8 cellular contexts compared by ENCODE assay signal in the genomic region with DNA sequence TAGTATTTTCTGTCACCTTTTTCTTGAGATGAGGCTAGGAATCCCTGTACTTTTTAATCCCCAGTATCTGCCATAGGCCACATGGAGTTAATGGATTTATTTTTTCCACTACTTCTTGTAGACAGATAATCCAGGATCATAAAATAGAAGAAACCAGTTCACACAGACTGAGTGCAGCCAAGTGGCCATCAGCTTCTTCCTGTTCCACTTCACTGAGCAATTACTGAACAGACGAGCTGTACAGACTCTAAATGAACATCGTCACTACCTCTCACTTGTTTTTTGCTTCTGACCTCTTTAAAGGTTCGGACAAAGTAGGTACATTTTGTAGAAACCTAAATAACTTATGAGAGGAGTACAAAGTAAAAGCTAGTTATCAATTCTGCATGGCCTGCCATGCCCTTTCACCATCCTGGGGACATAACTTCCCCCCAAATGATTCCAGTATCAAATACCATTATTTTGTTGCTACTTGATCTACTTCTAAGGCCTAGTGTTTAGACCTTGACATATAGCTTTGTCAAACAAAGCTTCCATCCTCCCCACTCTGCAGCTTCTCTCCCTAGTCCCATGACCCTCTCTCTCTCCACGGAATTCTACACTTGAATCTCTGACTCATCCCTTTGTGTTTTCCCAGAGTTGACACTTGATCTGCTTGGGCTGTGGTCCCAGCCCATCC. TPM values are rescaled to one million over a fixed set of nuclear protein-coding genes. Genes with fewer than 3 reads are reported as not detected.
DNase-seq lines count a peak whose midpoint lies in the region; TF ChIP-seq lines count a peak whose summit lies in the region.

No MANE protein-coding gene starts in this region.

- POLR2A ChIA-PET in RWPE1 (lab: Yijun Ruan, JAX; ENCODE audit: low non-redundant PET) = interaction anchor here (0.5 kb wide), 1 partner anchor 203 kb away, joined by 3 read pairs; no protein-coding TSS in a partner anchor
- POLR2A ChIA-PET in Caco-2 (lab: Charles Lee) = no interaction called here

- no peak overlapping the region for H3K9ac ChIP-seq in GM23248

- 27 to 28% methylated on average over 4 of the region's 4 CpGs for WGBS in GM23248 (ENCODE audit: low coverage in 1 of 2, low lambda C conversion rate in 2 of 2, missing lambda C conversion rate in 2 of 2), 2 experiments
- 60 to 71% (median 66%) methylated on average over 4 of the region's 4 CpGs for WGBS in stomach, 5 donors

- H3K9me3 ChIP-seq in GM23248 (ENCODE audit: low read depth) (no peaks in the 10 kb centered on the region), Caco-2 (no peaks in the 10 kb centered on the region), stomach (no peaks in the 10 kb centered on the region)

- H3K4me2 ChIP-seq in GM23248 (ENCODE audit: unreplicated experiment) = no peak overlapping the region

- H3K9me2 ChIP-seq in GM23248 (ENCODE audit: insufficient read depth) = no peaks in the 10 kb centered on the region; the same call in 1 of the 2 replicates

- no TSS peak for BruUV-seq in Caco-2 (replicated peaks; lab: Mats Ljungman, UMichigan)

- H3K4me3 ChIP-seq in ACC112 (ENCODE audit: low read depth, low read length) (peak overlapping the region; percentile 23; the same call in 1 of the 2 replicates), GM23248 (no peak overlapping the region), Caco-2 (ENCODE audit: low read depth, low read length) (no peak overlapping the region), stomach (no peak overlapping the region)

- no peak for TF ChIP-seq POLR2A in stomach (IDR thresholded peaks at IDR 0.05)

- H3K36me3 Mint-ChIP-seq in Caco-2 (ENCODE audit: insufficient read depth, unreplicated experiment) = no peaks in the 10 kb centered on the region

- no peaks in the 10 kb centered on the region for H3K27me3 Mint-ChIP-seq in Caco-2 (ENCODE audit: insufficient read depth, unreplicated experiment)

- H3K79me2 ChIP-seq in ACC112 (ENCODE audit: control insufficient read depth, insufficient read depth, low read length, unreplicated experiment) = no peaks in the 10 kb centered on the region
- no peaks in the 10 kb centered on the region for H3K79me2 ChIP-seq in GM23248 (ENCODE audit: insufficient read depth)

- no peak overlapping the region for H3K4me3 Mint-ChIP-seq in Caco-2 (ENCODE audit: unreplicated experiment)

- H3K4me1 Mint-ChIP-seq in Caco-2 (ENCODE audit: low read depth, unreplicated experiment) = peaks cover 7% of the 10 kb centered on the region

- intact Hi-C loops in Caco-2 (cut with micrococcal nuclease; ENCODE audit: unreplicated experiment) = no loop called here
- intact Hi-C loops in stomach (cut with DNase I; ENCODE audit: low total_unique reads) = no loop called here

- H4K20me1 ChIP-seq in GM23248 (ENCODE audit: insufficient read depth) = no peaks in the 10 kb centered on the region

- H3K27ac Mint-ChIP-seq in Caco-2 (ENCODE audit: unreplicated experiment) = no peak overlapping the region

- no peak for TF ChIP-seq EP300 in stomach (IDR thresholded peaks at IDR 0.05)

- CTCF ChIA-PET in RWPE1 (lab: Yijun Ruan, JAX) = interaction anchor here (0.6 to 1.4 kb wide), 3 partner anchors 14 to 306 kb away, joined by 3 to 5 read pairs (median 4); no protein-coding TSS in a partner anchor
- CTCF ChIA-PET in Caco-2 (lab: Charles Lee) = no interaction called here

- peaks cover 9% of the 10 kb centered on the region for H3F3A ChIP-seq in GM23248 (ENCODE audit: insufficient read depth)

- no peaks in the 10 kb centered on the region for H3K27me3 ChIP-seq in ACC112 (ENCODE audit: insufficient read depth, low read length)
- no peaks in the 10 kb centered on the region for H3K27me3 ChIP-seq in GM23248 (replicated peaks; ENCODE audit: insufficient read depth)
- no peaks in the 10 kb centered on the region for H3K27me3 ChIP-seq in Caco-2 (replicated peaks; ENCODE audit: control insufficient read depth, insufficient read depth, low read length)
- H3K27me3 ChIP-seq in stomach = no peaks in the 10 kb centered on the region

- no peak for TF ChIP-seq CTCF in RWPE1 (conservative IDR thresholded peaks at IDR 0.05; ENCODE audit: low read depth)
- TF ChIP-seq CTCF in Caco-2 (IDR thresholded peaks at IDR 0.05; ENCODE audit: insufficient read depth in 1 of 2, low read depth in 1 of 2, low read length in 1 of 2, severe bottlenecking in 1 of 2, unreplicated experiment in 1 of 2) = no peak
- TF ChIP-seq CTCF in stomach (IDR thresholded peaks at IDR 0.05) = no peak

- H2AFZ ChIP-seq in ACC112 (ENCODE audit: low read length, unreplicated experiment) = peak overlapping the region; percentile 84
- peak overlapping the region; percentile 61 for H2AFZ ChIP-seq in GM23248

- in situ Hi-C loops in GM23248 (cut with MboI) = no loop called here

- H3K36me3 ChIP-seq in ACC112 (ENCODE audit: insufficient read depth, low read length) (no peaks in the 10 kb centered on the region), GM23248 (ENCODE audit: low read depth) (no peaks in the 10 kb centered on the region), Caco-2 (ENCODE audit: control insufficient read depth, insufficient read depth, low read length) (no peaks in the 10 kb centered on the region), stomach (no peaks in the 10 kb centered on the region)

- H3K9me3 Mint-ChIP-seq in Caco-2 (ENCODE audit: unreplicated experiment) = no peaks in the 10 kb centered on the region

- peak; percentile 72 for DNase-seq in GM23248
- peak; percentile 49 for DNase-seq in RWPE1 (ENCODE audit: low spot score)
- DNase-seq in iris pigment epithelial cell (ENCODE audit: low read depth) = peak; percentile 90
- DNase-seq in NOMO-1 treated with DMSO at 0.1 percent for 48 hours (lab: John Stamatoyannopoulos, UW; ENCODE audit: unreplicated experiment) = no peak
- no peak for DNase-seq in anterior cingulate cortex (lab: John Stamatoyannopoulos, UW)
- DNase-seq in Caco-2 = no peak
- no peak for DNase-seq in stomach

- H3K27ac ChIP-seq in ACC112 (ENCODE audit: low read depth, low read length) (peak overlapping the region; percentile 71), GM23248 (no peak overlapping the region), RWPE1 (no peak overlapping the region), stomach (peak overlapping the region in 1 of 5 donors; percentile 7)

- H3K4me1 ChIP-seq in ACC112 (ENCODE audit: control insufficient read depth, insufficient read depth, low read length, unreplicated experiment) (peaks cover 45% of the 10 kb centered on the region), GM23248 (ENCODE audit: insufficient read depth) (peaks cover 21% of the 10 kb centered on the region), Caco-2 (no peaks in the 10 kb centered on the region), stomach (peaks cover 5 to 15% (median 10%) of the 10 kb centered on the region in 4 donors)

RNA-seq across cellular contexts. Expression of gene ARHGAP18, which starts 34.4 kb away (rescaled TPM):
- 23.8 and 25.3 TPM in 2 replicates for total RNA-seq in GM23248 (2014; rRNA removed; shearing (Covaris generic))
- 12.0 and 12.5 TPM in 2 replicates for polyA plus RNA-seq in GM23248 (2016; fragmentation: Nextera tagmentation; extraction: Ambion mirVana)
- total RNA-seq in Caco-2 (2022) = 15.0 and 15.6 TPM in 2 replicates
- total RNA-seq in stomach = 100 to 1,000 TPM in 1 of 5 donors, 10 to 100 TPM in 4; 20.0 to 104 (median 34.4) TPM
- 10 to 100 TPM in 2 of 3 donors, 1 to 10 TPM in 1; 6.0 to 26.0 (median 20.5) TPM for polyA plus RNA-seq in stomach

Comparison
In these comparisons a context has a peak if more than half of its experiments do, and no peak if none do; other contexts are left out.
1. DNase-seq: peak in GM23248 (single experiment), RWPE1 (single experiment) and iris pigment epithelial cell (single experiment); none in NOMO-1 treated with DMSO at 0.1 percent for 48 hours (single experiment), anterior cingulate cortex (0 of 58), Caco-2 (0 of 2) and stomach (single experiment).